16 cellular contexts compared by ENCODE assay signal in the genomic region with DNA sequence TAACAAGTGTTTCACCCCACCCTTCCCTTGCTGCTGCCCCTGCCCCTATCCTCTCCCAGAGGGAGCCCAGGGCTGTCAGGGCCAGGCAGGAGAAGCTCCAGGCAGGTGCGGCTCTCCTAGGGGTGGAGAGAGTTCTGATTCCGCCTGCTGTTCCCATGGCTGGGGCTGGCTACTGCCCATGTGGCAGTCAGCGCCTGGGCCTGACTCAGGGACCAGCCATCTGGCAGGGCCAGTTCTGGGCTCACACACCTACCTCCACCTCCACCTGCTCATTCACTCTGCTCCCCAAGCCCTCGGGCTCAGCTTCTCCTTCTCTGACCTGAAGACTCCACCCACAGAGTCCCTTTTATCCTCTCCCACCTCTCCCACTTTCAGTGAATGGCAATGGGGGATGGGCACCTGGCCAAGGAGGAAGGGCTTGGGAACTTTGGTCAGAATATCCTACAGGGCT. TPM values are rescaled to one million over a fixed set of nuclear protein-coding genes. Genes with fewer than 3 reads are reported as not detected.
DNase-seq lines count a peak whose midpoint lies in the region; ATAC-seq and TF ChIP-seq lines count a peak whose summit lies in the region.
"Had no signal": no experiment of that assay in that cellular context is flagged by ENCODE, and none has a peak within 500 bp of the region (broad histone marks: within the 10 kb centered on the region; RNA-seq: fewer than 3 reads in every experiment).

No MANE protein-coding gene starts in this region.

- 45% methylated on average over 2 of the region's 4 CpGs for WGBS in suprapubic skin

- H3K36me3 Mint-ChIP-seq in MCF 10A (ENCODE audit: insufficient read depth, unreplicated experiment): peaks cover 37% of the 10 kb centered on the region
- H3K36me3 Mint-ChIP-seq: activated naive CD4-positive, alpha-beta T cell treated with anti-CD3 and anti-CD28 coated beads, Interleukin-2, amount 10 ng/mL, durations not matched to agents 7 days and 5 days had no signal

- H3K27ac Mint-ChIP-seq in MCF 10A (ENCODE audit: low read depth, unreplicated experiment): peak overlapping the region; percentile 72
- H3K27ac Mint-ChIP-seq: activated CD4-positive, alpha-beta memory T cell treated with anti-CD3 and anti-CD28 coated beads for 36 hours; activated naive CD4-positive, alpha-beta T cell treated with anti-CD3 and anti-CD28 coated beads, Interleukin-2, amount 10 ng/mL, durations not matched to agents 7 days and 5 days; T-helper 17 cell had no signal

- intact Hi-C loops in MCF 10A (cut with micrococcal nuclease): no loop called here

- no peaks in the 10 kb centered on the region for H3K27me3 ChIP-seq in suprapubic skin
- H3K27me3 ChIP-seq: heart right ventricle had no signal

- H3K4me3 ChIP-seq in suprapubic skin: no peak overlapping the region
- H3K4me3 ChIP-seq: heart right ventricle had no signal

- H3K27ac ChIP-seq in suprapubic skin: peak overlapping the region; percentile 75

- H3K36me3 ChIP-seq in suprapubic skin: peaks cover 16% of the 10 kb centered on the region

- peaks cover 79% of the 10 kb centered on the region for H3K4me1 ChIP-seq in suprapubic skin

- no peak for TF ChIP-seq EP300 in suprapubic skin (IDR thresholded peaks at IDR 0.05)

- peaks cover 47% of the 10 kb centered on the region for H3K4me1 Mint-ChIP-seq in MCF 10A (ENCODE audit: insufficient read depth, unreplicated experiment)
- H3K4me1 Mint-ChIP-seq: activated naive CD4-positive, alpha-beta T cell treated with anti-CD3 and anti-CD28 coated beads, Interleukin-2, amount 10 ng/mL, durations not matched to agents 7 days and 5 days; T-helper 17 cell had no signal

- TF ChIP-seq POLR2A in suprapubic skin (IDR thresholded peaks at IDR 0.05): no peak

- no peaks in the 10 kb centered on the region for H3K27me3 Mint-ChIP-seq in MCF 10A (ENCODE audit: insufficient read depth, unreplicated experiment)

- no TSS peak for BruUV-seq in MCF 10A (replicated peaks; lab: Mats Ljungman, UMichigan)

- H3K4me3 Mint-ChIP-seq in MCF 10A (ENCODE audit: unreplicated experiment): no peak overlapping the region
- H3K4me3 Mint-ChIP-seq: activated CD4-positive, alpha-beta memory T cell treated with anti-CD3 and anti-CD28 coated beads for 36 hours; activated naive CD4-positive, alpha-beta T cell treated with anti-CD3 and anti-CD28 coated beads, Interleukin-2, amount 10 ng/mL, durations not matched to agents 7 days and 5 days; T-helper 17 cell had no signal

- CTCF ChIA-PET in MCF 10A (lab: Yijun Ruan, JAX): interaction anchor here (0.7 to 30.1 kb wide), 9 partner anchors 12 to 139 kb away, joined by 3 to 449 read pairs (median 5); a partner anchor contains a TSS

- DNase-seq in HPDE6-E6E7 (ENCODE audit: extremely low spot score) (peak; percentile 89), MCF 10A (ENCODE audit: unreplicated experiment) (peak; percentile 54), left lobe of liver (ENCODE audit: low spot score) (no peak), suprapubic skin (ENCODE audit: low spot score in 2 of 2) (no peak), RPMI8226 (no peak), 8988T (no peak), dedifferentiated amniotic fluid mesenchymal stem cell (ENCODE audit: extremely low spot score) (no peak)
- DNase-seq: activated CD4-positive, alpha-beta memory T cell treated with anti-CD3 and anti-CD28 coated beads for 36 hours; activated naive CD4-positive, alpha-beta T cell treated with anti-CD3 and anti-CD28 coated beads, Interleukin-2, amount 10 ng/mL, durations not matched to agents 7 days and 5 days; DMS153; heart right ventricle; NCI-H1436; NK-92 treated with Interleukin-12 subunit alpha and Interleukin-12 subunit beta, amount 100 ng/mL, for 24 hours; stimulated activated CD8-positive, alpha-beta memory T cell treated with anti-CD3 and anti-CD28 coated beads, Interleukin-4, amount 100 ng/mL, for 48 hours; T-helper 17 cell had no signal

- ATAC-seq in left lobe of liver (peak; percentile 3), HG03139 (IDR thresholded peaks at IDR 0.05; ENCODE audit: unreplicated experiment) (no peak)
- ATAC-seq: T-helper 17 cell had no signal

- H3K9me3 ChIP-seq in suprapubic skin: no peaks in the 10 kb centered on the region

- POLR2A ChIA-PET in MCF 10A (lab: Yijun Ruan, JAX): interaction anchor here (0.7 to 9.7 kb wide), 14 partner anchors 9 to 149 kb away, joined by 3 to 95 read pairs (median 15); a partner anchor contains a TSS

- H3K9me3 Mint-ChIP-seq in MCF 10A (ENCODE audit: unreplicated experiment): no peaks in the 10 kb centered on the region

- TF ChIP-seq CTCF in MCF 10A (IDR thresholded peaks at IDR 0.05; ENCODE audit: unreplicated experiment): no peak
- TF ChIP-seq CTCF in suprapubic skin (IDR thresholded peaks at IDR 0.05): no peak

RNA-seq across cellular contexts. Expression of a gene that starts 23.4 kb away (rescaled TPM):
- total RNA-seq in MCF 10A (2022) (92.6 and 137 TPM in 2 replicates), left lobe of liver (26.8 TPM), suprapubic skin (100 to 1,000 TPM in 2 of 4 donors, 10 to 100 TPM in 2; 80.4 to 118 (median 95.8) TPM)
- total RNA-seq: T-helper 17 cell had no signal

Comparison
In these comparisons a context has a peak if more than half of its experiments do, and no peak if none do; other contexts are left out.
1. DNase-seq: peak in HPDE6-E6E7 (single experiment) and MCF 10A (single experiment); none in left lobe of liver (single experiment), suprapubic skin (0 of 2), RPMI8226 (single experiment), 8988T (single experiment) and dedifferentiated amniotic fluid mesenchymal stem cell (single experiment).